In genomic region chr15:34941181-34941580, GRCh38 we compare ENCODE assay signal across 22 cellular contexts. TPM values are rescaled to one million over a fixed set of nuclear protein-coding genes. Genes with fewer than 3 reads are reported as not detected.
DNase-seq lines count a peak whose midpoint lies in the region; ATAC-seq, FAIRE-seq and TF ChIP-seq lines count a peak whose summit lies in the region.
"Had no signal": no experiment of that assay in that cellular context is flagged by ENCODE, and none has a peak within 500 bp of the region (broad histone marks: within the 10 kb centered on the region; RNA-seq: fewer than 3 reads in every experiment).

No MANE protein-coding gene starts in this region.

- ATAC-seq in K562, result no peak
- ATAC-seq: CD8-positive, alpha-beta T cell; GM12878 had no signal

- no TSS peak for BruUV-seq in K562 (replicated peaks; lab: Mats Ljungman, UMichigan)

- no peaks in the 10 kb centered on the region for H4K20me1 ChIP-seq in K562 (replicated peaks; ENCODE audit: control insufficient read depth, insufficient read depth, low read length)
- H4K20me1 ChIP-seq: BLaER1 had no signal

- peaks cover 0 to 3% of the 10 kb centered on the region in 2 experiments; a peak in 1 of 5 replicates for H3K4me1 ChIP-seq in K562 (replicated peaks in 1 of 2; ENCODE audit: control insufficient read depth in 2 of 2, insufficient read depth in 2 of 2, low read length in 2 of 2)
- no peaks in the 10 kb centered on the region for H3K4me1 ChIP-seq in kidney (ENCODE audit: control insufficient read depth in 1 of 2, insufficient read depth in 1 of 2, low read depth in 1 of 2, low read length in 2 of 2)
- H3K4me1 ChIP-seq: BLaER1, Caco-2 had no signal

- no peaks in the 10 kb centered on the region for H3K9me1 ChIP-seq in K562 (ENCODE audit: control insufficient read depth, insufficient read depth, low read length)

- H3K4me2 ChIP-seq in K562 (ENCODE audit: insufficient read depth, low read length), result no peak overlapping the region
- H3K4me2 ChIP-seq: BLaER1 had no signal

- CTCF ChIA-PET in K562 (lab: Yijun Ruan, JAX; ENCODE audit: low intra/inter-chr PET ratio), result no interaction called here

- H3K9ac ChIP-seq in K562 (ENCODE audit: insufficient read depth in 1 of 2, low read depth in 2 of 2, low read length in 2 of 2) (no peak overlapping the region), kidney (ENCODE audit: low read length in 2 of 2) (no peak overlapping the region)
- H3K9ac ChIP-seq: BLaER1, GM23248 had no signal

- H2AFZ ChIP-seq in K562 (ENCODE audit: low read depth, low read length), result no peak overlapping the region
- H2AFZ ChIP-seq: GM23248 had no signal

- H3K4me3 ChIP-seq in K562 (no peak overlapping the region), kidney (ENCODE audit: low read length in 2 of 2) (no peak overlapping the region)
- H3K4me3 ChIP-seq: BLaER1, GM12878, GM23248 had no signal

- no peak for TF ChIP-seq POLR2A in K562 (conservative IDR thresholded peaks at IDR 0.05)

- DNase-seq in K562 (ENCODE audit: extremely low read depth in 1 of 4, low spot score in 3 of 4) (no peak), kidney (no peak), NCI-H446 (lab: John Stamatoyannopoulos, UW) (no peak), iPS-NIHi7 (ENCODE audit: extremely low spot score) (no peak)
- no peak for DNase-seq in stimulated activated CD4-positive, alpha-beta T cell treated with anti-CD3 and anti-CD28 coated beads, Interleukin-15, amount 100 ng/mL, for 24 hours
- DNase-seq: 8988T; Caco-2; CD4-positive, CD25-positive, alpha-beta regulatory T cell; CD8-positive, alpha-beta T cell; DMS153; DND-41; GDM1; GM23248; H7; HCEC 1CT had no signal

- H3K27ac ChIP-seq in K562 (ENCODE audit: extremely low read depth, low read depth, low read length) (no peak overlapping the region), kidney (ENCODE audit: low read depth in 2 of 2, low read length in 2 of 2) (no peak overlapping the region)
- H3K27ac ChIP-seq: BLaER1, C4-2B, GM23248 had no signal

- in situ Hi-C loops in K562 (cut with MboI), result no loop called here

- no peaks in the 10 kb centered on the region for H3K79me2 ChIP-seq in K562 (ENCODE audit: control insufficient read depth, insufficient read depth, low read length)

- H3K36me3 ChIP-seq in K562 (ENCODE audit: control insufficient read depth, insufficient read depth, low read length) (peaks cover 82% of the 10 kb centered on the region), kidney (ENCODE audit: control insufficient read depth in 1 of 2, insufficient read depth in 2 of 2, low read length in 2 of 2) (peaks cover 11 to 15% of the 10 kb centered on the region in 2 donors)

- POLR2A ChIA-PET in K562 (lab: Yijun Ruan, JAX), result interaction anchor here (1.7 kb wide), 1 partner anchor 9 kb away, joined by 4 read pairs; no protein-coding TSS in a partner anchor

- TF ChIP-seq EP300 in K562 (IDR thresholded peaks at IDR 0.05; ENCODE audit: low read length), result no peak

- H3K9me3 ChIP-seq in K562 (replicated peaks; ENCODE audit: control insufficient read depth, insufficient read depth, low read depth, low read length) (no peaks in the 10 kb centered on the region), kidney (ENCODE audit: control insufficient read depth in 1 of 2, low read length in 2 of 2) (no peaks in the 10 kb centered on the region)
- H3K9me3 ChIP-seq: BLaER1, Caco-2 had no signal

- H3K27me3 ChIP-seq in K562 (ENCODE audit: control insufficient read depth in 2 of 2, insufficient read depth in 2 of 2, low read length in 2 of 2), result no peaks in the 10 kb centered on the region
- H3K27me3 ChIP-seq: BLaER1 had no signal

- no peak for TF ChIP-seq RAD21 in K562 (CRISPR knock-in tag; conservative IDR thresholded peaks at IDR 0.05 in 1 of 2, IDR thresholded peaks at IDR 0.05 in 1 of 2)

- TF ChIP-seq CTCF in K562 (IDR thresholded peaks at IDR 0.05 in 2 of 3, conservative IDR thresholded peaks at IDR 0.05 in 1 of 3; ENCODE audit: insufficient read depth in 2 of 3, low read depth in 1 of 3, low read length in 3 of 3) (no peak), kidney (IDR thresholded peaks at IDR 0.05; ENCODE audit: borderline replicate concordance, extremely low read depth, insufficient read depth) (no peak)

- intact Hi-C loops in K562 (cut with micrococcal nuclease) (no loop called here), kidney (cut with DNase I) (no loop called here)

- FAIRE-seq in A204.1 (lab: Jason Lieb, UNC) (peak; percentile 78), G401.6 (lab: Jason Lieb, UNC) (peak; percentile 47), K562 (lab: Jason Lieb, UNC) (no peak), kidney (lab: Jason Lieb, UNC) (peak; percentile 76)
- FAIRE-seq: GM12878, GM19239, H1 had no signal

- WGBS in K562 (ENCODE audit: insufficient coverage, low coverage, missing lambda C conversion rate), result 92% methylated on average over 2 of the region's 2 CpGs

TF ChIP-seq in K562, 482 proteins besides CTCF, POLR2A, EP300 and RAD21 (continues in another document):
- no peak for TF ChIP-seq MAX (CRISPR knock-in tag; IDR thresholded peaks at IDR 0.05)
- no peak for TF ChIP-seq CCNT2 (IDR thresholded peaks at IDR 0.05; ENCODE audit: borderline replicate concordance, extremely low read depth, insufficient read length, low read depth, low read length)
- TF ChIP-seq FOSL1 (tag; conservative IDR thresholded peaks at IDR 0.05), result no peak
- TF ChIP-seq TAL1 (IDR thresholded peaks at IDR 0.05), result no peak
- TF ChIP-seq ZBTB2 (IDR thresholded peaks at IDR 0.05), result no peak
- TF ChIP-seq ZFP1 (CRISPR knock-in tag; IDR thresholded peaks at IDR 0.05), result no peak
- TF ChIP-seq NR1H2 (CRISPR knock-in tag; IDR thresholded peaks at IDR 0.05), result no peak
- TF ChIP-seq MEIS2 (IDR thresholded peaks at IDR 0.05; ENCODE audit: partially characterized antibody), result no peak
- no peak for TF ChIP-seq STAT5B (CRISPR knock-in tag; IDR thresholded peaks at IDR 0.05)
- peak; percentile 50; the same call in 1 of the 2 replicates for TF ChIP-seq MAFG (tag; conservative IDR thresholded peaks at IDR 0.05)
- TF ChIP-seq MAFK (IDR thresholded peaks at IDR 0.05; ENCODE audit: low read length), result peak; percentile 54; the same call in 1 of the 2 replicates
- TF ChIP-seq SIN3B (IDR thresholded peaks at IDR 0.05; ENCODE audit: low read depth), result no peak
- no peak for TF ChIP-seq POLR2G (IDR thresholded peaks at IDR 0.05; ENCODE audit: low read depth, low read length)

RNA-seq across cellular contexts. Expression of gene AQR, which starts 28.4 kb away (rescaled TPM):
- 30.0 and 80.0 TPM in 2 replicates for total RNA-seq in K562 (2011; cell fraction: chromatin; rRNA removed; ENCODE audit: low replicate concordance)
- 14.7 and 21.7 TPM in 2 replicates for total RNA-seq in K562 (2011; cell fraction: nucleolus; rRNA removed)
- 29.6 and 45.3 TPM in 2 replicates for total RNA-seq in K562 (2011; cell fraction: nucleoplasm; rRNA removed)
- total RNA-seq in K562 (2014; rRNA removed) (22.0 and 31.8 TPM in 2 replicates), K562 (2014; rRNA removed; fragmentation: Illumina TruSeq; extraction: Trizol) (49.3 and 58.4 TPM in 2 replicates), K562 (2015; rRNA removed; fragmentation: Illumina TruSeq; extraction: Trizol) (48.6 and 53.4 TPM in 2 replicates), K562 (2021) (39.3 and 39.4 TPM in 2 replicates), kidney (30.9 TPM)
- polyA plus RNA-seq in K562 (2011; rRNA removed) (55.3 and 62.9 TPM in 2 replicates), K562 (2014; fragmentation: Illumina TruSeq; extraction: Trizol) (43.6 and 59.4 TPM in 2 replicates), K562 (2014; fragmentation: Nextera tagmentation; extraction: Ambion mirVana) (10 to 100 TPM; 27.9 to 39.2 TPM), K562 (2014; rRNA removed) (25.0 and 28.5 TPM in 2 replicates), kidney (ENCODE audit: insufficient read depth, low read depth, low replicate concordance) (14.2 TPM)
- polyA plus RNA-seq in K562 (2011; cell fraction: cytosol; rRNA removed), result 14.4 and 26.4 TPM in 2 replicates
- polyA plus RNA-seq in K562 (2011; cell fraction: nucleus; rRNA removed), result 42.9 and 58.3 TPM in 2 replicates
- 16.6 and 18.0 TPM in 2 replicates for polyA plus RNA-seq in K562 (2012)
- 98.9 and 99.4 TPM in 2 replicates for polyA minus RNA-seq in K562 (2011; rRNA and poly(A)+ RNA removed)
- polyA minus RNA-seq in K562 (2011; cell fraction: cytosol; rRNA and poly(A)+ RNA removed), result 23.1 and 37.2 TPM in 2 replicates
- polyA minus RNA-seq in K562 (2011; cell fraction: nucleus; rRNA and poly(A)+ RNA removed), result 39.9 and 67.8 TPM in 2 replicates

RNA-seq across cellular contexts. Expression of gene ZNF770, which starts 46.9 kb away (rescaled TPM):
- 24.6 and 62.7 TPM in 2 replicates for total RNA-seq in K562 (2011; cell fraction: chromatin; rRNA removed; ENCODE audit: low replicate concordance)
- 10.2 and 12.2 TPM in 2 replicates for total RNA-seq in K562 (2011; cell fraction: nucleolus; rRNA removed)
- total RNA-seq in K562 (2011; cell fraction: nucleoplasm; rRNA removed), result 20.5 and 33.6 TPM in 2 replicates
- total RNA-seq in K562 (2014; rRNA removed) (19.8 and 25.6 TPM in 2 replicates), K562 (2014; rRNA removed; fragmentation: Illumina TruSeq; extraction: Trizol) (48.4 and 52.8 TPM in 2 replicates), K562 (2015; rRNA removed; fragmentation: Illumina TruSeq; extraction: Trizol) (35.6 and 40.3 TPM in 2 replicates), K562 (2021) (45.5 and 52.1 TPM in 2 replicates), kidney (52.9 TPM)
- polyA plus RNA-seq in K562 (2011; rRNA removed) (48.1 and 50.8 TPM in 2 replicates), K562 (2014; fragmentation: Illumina TruSeq; extraction: Trizol) (33.8 and 40.9 TPM in 2 replicates), K562 (2014; fragmentation: Nextera tagmentation; extraction: Ambion mirVana) (1 to 10 TPM; 3.4 to 5.2 TPM), K562 (2014; rRNA removed) (20.5 and 24.6 TPM in 2 replicates), kidney (ENCODE audit: insufficient read depth, low read depth, low replicate concordance) (13.9 TPM)
- polyA plus RNA-seq in K562 (2011; cell fraction: cytosol; rRNA removed), result 7.2 and 16.9 TPM in 2 replicates
- polyA plus RNA-seq in K562 (2011; cell fraction: nucleus; rRNA removed), result 13.6 and 18.5 TPM in 2 replicates
- 15.7 and 17.7 TPM in 2 replicates for polyA plus RNA-seq in K562 (2012)
- polyA minus RNA-seq in K562 (2011; rRNA and poly(A)+ RNA removed), result 130 and 160 TPM in 2 replicates
- 30.0 and 37.1 TPM in 2 replicates for polyA minus RNA-seq in K562 (2011; cell fraction: cytosol; rRNA and poly(A)+ RNA removed)
- 15.2 and 27.8 TPM in 2 replicates for polyA minus RNA-seq in K562 (2011; cell fraction: nucleus; rRNA and poly(A)+ RNA removed)
